ENCODE assay signal across 22 cellular contexts in the genomic region with DNA sequence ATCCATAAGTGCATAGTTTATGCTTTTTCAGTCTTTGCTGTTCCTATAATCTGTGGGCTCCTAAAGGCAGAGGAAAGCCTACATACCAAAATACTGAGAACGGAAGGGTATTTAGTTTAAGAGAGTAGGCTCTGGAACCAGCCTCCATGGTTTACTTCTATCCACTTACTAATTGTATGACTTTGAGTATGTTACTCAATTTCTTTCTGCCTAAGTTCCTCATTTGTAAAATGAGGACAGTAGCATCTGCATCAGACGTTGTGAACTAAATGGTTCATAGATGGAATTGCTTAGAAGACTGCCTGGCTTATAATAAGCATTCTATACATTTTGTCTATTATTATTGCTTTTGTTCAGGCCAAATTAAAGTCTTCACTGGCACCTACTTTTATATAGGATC.
"Had no signal": no experiment of that assay in that cellular context is flagged by ENCODE, and none has a peak within 500 bp of the region (broad histone marks: within the 10 kb centered on the region; RNA-seq: fewer than 3 reads in every experiment).

No MANE protein-coding gene starts in this region.

- H3K4me3 ChIP-seq: coronary artery, left lung, tibial artery had no signal

- H3K27ac Mint-ChIP-seq: activated CD8-positive, alpha-beta T cell treated with anti-CD3 and anti-CD28 coated beads for 36 hours; activated naive CD8-positive, alpha-beta T cell treated with anti-CD3 and anti-CD28 coated beads for 36 hours; activated T-cell treated with anti-CD3 and anti-CD28 coated beads, Interleukin-2, amount 50 U/mL, for 72 hours; brain; natural killer cell had no signal

- H3K36me3 Mint-ChIP-seq: activated naive CD8-positive, alpha-beta T cell treated with anti-CD3 and anti-CD28 coated beads for 36 hours; brain; natural killer cell had no signal

- ATAC-seq: activated CD8-positive, alpha-beta T cell treated with anti-CD3 and anti-CD28 coated beads for 36 hours; activated T-cell treated with anti-CD3 and anti-CD28 coated beads, Interleukin-2, amount 50 U/mL, for 72 hours; esophagus mucosa; left lung; natural killer cell had no signal

- H3K27me3 ChIP-seq: left lung, neutrophil, tibial artery had no signal

- H3K9ac ChIP-seq: parathyroid adenoma had no signal

- H3K27me3 Mint-ChIP-seq: activated naive CD8-positive, alpha-beta T cell treated with anti-CD3 and anti-CD28 coated beads for 36 hours; brain had no signal

- H3K79me2 ChIP-seq: parathyroid adenoma had no signal

- H3K9me3 Mint-ChIP-seq: activated CD8-positive, alpha-beta T cell treated with anti-CD3 and anti-CD28 coated beads for 36 hours; activated naive CD8-positive, alpha-beta T cell treated with anti-CD3 and anti-CD28 coated beads for 36 hours; brain; central memory CD8-positive, alpha-beta T cell; natural killer cell had no signal

- H3K9me3 ChIP-seq: left lung, neutrophil, tibial artery had no signal

- H3K4me1 ChIP-seq: left lung, parathyroid adenoma, tibial artery had no signal

- H2AFZ ChIP-seq: parathyroid adenoma had no signal

- DNase-seq: activated CD4-positive, alpha-beta T cell treated with anti-CD3 and anti-CD28 coated beads for 48 hours; activated CD8-positive, alpha-beta memory T cell treated with anti-CD3 and anti-CD28 coated beads, Interleukin-2, amount 50 U/mL, for 48 hours; activated CD8-positive, alpha-beta T cell treated with anti-CD3 and anti-CD28 coated beads for 36 hours; activated gamma-delta T cell treated with Interleukin-2 at 50 U/mL for 16 hours; activated naive CD8-positive, alpha-beta T cell treated with anti-CD3 and anti-CD28 coated beads for 36 hours; activated T-cell treated with anti-CD3 and anti-CD28 coated beads, Interleukin-2, amount 50 U/mL, for 72 hours; glutamatergic neuron; hypothalamus; kidney; left lung; mesenchymal stem cell; natural killer cell; retina; stimulated activated CD4-positive, alpha-beta T cell treated with anti-CD3 and anti-CD28 coated beads, Interleukin-2, amount 100 ng/mL, for 48 hours; stimulated activated naive CD4-positive, alpha-beta T cell; tibial artery had no signal

- H3K4me3 Mint-ChIP-seq: activated CD8-positive, alpha-beta T cell treated with anti-CD3 and anti-CD28 coated beads for 36 hours; activated naive CD8-positive, alpha-beta T cell treated with anti-CD3 and anti-CD28 coated beads for 36 hours; activated T-cell treated with anti-CD3 and anti-CD28 coated beads, Interleukin-2, amount 50 U/mL, for 72 hours; brain; central memory CD8-positive, alpha-beta T cell; natural killer cell had no signal

- H3K27ac ChIP-seq: coronary artery, left lung, neutrophil, parathyroid adenoma, tibial artery had no signal

- H3K36me3 ChIP-seq: left lung, neutrophil, tibial artery had no signal

- H3K4me1 Mint-ChIP-seq: central memory CD8-positive, alpha-beta T cell; natural killer cell had no signal
